In genomic region chr6:129417416-129418086, GRCh38 we compare ENCODE assay signal across 1 cellular context.
TF ChIP-seq lines count a peak whose summit lies in the region.

No MANE protein-coding gene starts in this region.

TF ChIP-seq in WTC11, 78 proteins besides CTCF, POLR2A, EP300 and RAD21 (continued from another document):
- TF ChIP-seq PREB (CRISPR knock-in tag; IDR thresholded peaks at IDR 0.05; ENCODE audit: borderline replicate concordance) = no peak
- TF ChIP-seq SMAD3 (CRISPR knock-in tag; IDR thresholded peaks at IDR 0.05; ENCODE audit: borderline replicate concordance) = no peak
- TF ChIP-seq ZNF219 (CRISPR knock-in tag; IDR thresholded peaks at IDR 0.05; ENCODE audit: borderline replicate concordance) = no peak
- no peak for TF ChIP-seq GTF2I (CRISPR knock-in tag; conservative IDR thresholded peaks at IDR 0.05)
- TF ChIP-seq, protein P1, sequence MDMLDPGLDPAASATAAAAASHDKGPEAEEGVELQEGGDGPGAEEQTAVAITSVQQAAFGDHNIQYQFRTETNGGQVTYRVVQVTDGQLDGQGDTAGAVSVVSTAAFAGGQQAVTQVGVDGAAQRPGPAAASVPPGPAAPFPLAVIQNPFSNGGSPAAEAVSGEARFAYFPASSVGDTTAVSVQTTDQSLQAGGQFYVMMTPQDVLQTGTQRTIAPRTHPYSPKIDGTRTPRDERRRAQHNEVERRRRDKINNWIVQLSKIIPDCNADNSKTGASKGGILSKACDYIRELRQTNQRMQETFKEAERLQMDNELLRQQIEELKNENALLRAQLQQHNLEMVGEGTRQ (CRISPR knock-in tag; IDR thresholded peaks at IDR 0.05) = no peak
- TF ChIP-seq GABPB1 (CRISPR knock-in tag; IDR thresholded peaks at IDR 0.05) = no peak
- TF ChIP-seq, protein P2, sequence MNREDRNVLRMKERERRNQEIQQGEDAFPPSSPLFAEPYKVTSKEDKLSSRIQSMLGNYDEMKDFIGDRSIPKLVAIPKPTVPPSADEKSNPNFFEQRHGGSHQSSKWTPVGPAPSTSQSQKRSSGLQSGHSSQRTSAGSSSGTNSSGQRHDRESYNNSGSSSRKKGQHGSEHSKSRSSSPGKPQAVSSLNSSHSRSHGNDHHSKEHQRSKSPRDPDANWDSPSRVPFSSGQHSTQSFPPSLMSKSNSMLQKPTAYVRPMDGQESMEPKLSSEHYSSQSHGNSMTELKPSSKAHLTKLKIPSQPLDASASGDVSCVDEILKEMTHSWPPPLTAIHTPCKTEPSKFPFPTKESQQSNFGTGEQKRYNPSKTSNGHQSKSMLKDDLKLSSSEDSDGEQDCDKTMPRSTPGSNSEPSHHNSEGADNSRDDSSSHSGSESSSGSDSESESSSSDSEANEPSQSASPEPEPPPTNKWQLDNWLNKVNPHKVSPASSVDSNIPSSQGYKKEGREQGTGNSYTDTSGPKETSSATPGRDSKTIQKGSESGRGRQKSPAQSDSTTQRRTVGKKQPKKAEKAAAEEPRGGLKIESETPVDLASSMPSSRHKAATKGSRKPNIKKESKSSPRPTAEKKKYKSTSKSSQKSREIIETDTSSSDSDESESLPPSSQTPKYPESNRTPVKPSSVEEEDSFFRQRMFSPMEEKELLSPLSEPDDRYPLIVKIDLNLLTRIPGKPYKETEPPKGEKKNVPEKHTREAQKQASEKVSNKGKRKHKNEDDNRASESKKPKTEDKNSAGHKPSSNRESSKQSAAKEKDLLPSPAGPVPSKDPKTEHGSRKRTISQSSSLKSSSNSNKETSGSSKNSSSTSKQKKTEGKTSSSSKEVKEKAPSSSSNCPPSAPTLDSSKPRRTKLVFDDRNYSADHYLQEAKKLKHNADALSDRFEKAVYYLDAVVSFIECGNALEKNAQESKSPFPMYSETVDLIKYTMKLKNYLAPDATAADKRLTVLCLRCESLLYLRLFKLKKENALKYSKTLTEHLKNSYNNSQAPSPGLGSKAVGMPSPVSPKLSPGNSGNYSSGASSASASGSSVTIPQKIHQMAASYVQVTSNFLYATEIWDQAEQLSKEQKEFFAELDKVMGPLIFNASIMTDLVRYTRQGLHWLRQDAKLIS (CRISPR knock-in tag; IDR thresholded peaks at IDR 0.05; ENCODE audit: borderline replicate concordance) = no peak
- TF ChIP-seq RORB (CRISPR knock-in tag; IDR thresholded peaks at IDR 0.05) = no peak
- TF ChIP-seq ZNF416 (CRISPR knock-in tag; IDR thresholded peaks at IDR 0.05) = no peak
- TF ChIP-seq, protein P3, sequence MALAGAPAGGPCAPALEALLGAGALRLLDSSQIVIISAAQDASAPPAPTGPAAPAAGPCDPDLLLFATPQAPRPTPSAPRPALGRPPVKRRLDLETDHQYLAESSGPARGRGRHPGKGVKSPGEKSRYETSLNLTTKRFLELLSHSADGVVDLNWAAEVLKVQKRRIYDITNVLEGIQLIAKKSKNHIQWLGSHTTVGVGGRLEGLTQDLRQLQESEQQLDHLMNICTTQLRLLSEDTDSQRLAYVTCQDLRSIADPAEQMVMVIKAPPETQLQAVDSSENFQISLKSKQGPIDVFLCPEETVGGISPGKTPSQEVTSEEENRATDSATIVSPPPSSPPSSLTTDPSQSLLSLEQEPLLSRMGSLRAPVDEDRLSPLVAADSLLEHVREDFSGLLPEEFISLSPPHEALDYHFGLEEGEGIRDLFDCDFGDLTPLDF (CRISPR knock-in tag; IDR thresholded peaks at IDR 0.05) = no peak
- TF ChIP-seq, protein P4, sequence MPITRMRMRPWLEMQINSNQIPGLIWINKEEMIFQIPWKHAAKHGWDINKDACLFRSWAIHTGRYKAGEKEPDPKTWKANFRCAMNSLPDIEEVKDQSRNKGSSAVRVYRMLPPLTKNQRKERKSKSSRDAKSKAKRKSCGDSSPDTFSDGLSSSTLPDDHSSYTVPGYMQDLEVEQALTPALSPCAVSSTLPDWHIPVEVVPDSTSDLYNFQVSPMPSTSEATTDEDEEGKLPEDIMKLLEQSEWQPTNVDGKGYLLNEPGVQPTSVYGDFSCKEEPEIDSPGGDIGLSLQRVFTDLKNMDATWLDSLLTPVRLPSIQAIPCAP (CRISPR knock-in tag; IDR thresholded peaks at IDR 0.05) = no peak
- TF ChIP-seq CDX4 (CRISPR knock-in tag; IDR thresholded peaks at IDR 0.05; ENCODE audit: borderline replicate concordance) = no peak
